In the genomic region with DNA sequence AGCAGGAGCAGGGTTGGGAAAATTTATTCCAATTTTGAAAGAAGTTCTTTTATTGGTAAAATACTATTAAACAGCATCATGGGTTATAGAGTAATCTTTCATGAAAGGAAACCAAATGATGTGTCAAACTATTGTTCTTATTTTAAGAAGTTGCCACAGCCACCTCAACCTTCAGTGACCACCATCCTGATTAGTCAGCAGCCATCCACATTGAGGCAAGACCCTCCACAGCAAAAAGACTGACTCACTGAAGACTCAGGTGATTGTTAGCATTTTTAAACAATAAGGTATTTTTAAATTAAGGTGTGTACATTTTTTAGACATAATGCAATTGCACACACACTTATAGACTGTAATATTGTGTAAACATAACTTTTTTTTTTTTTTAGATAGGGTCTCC, we compare ENCODE assay signal across 20 cellular contexts. TPM values are rescaled to one million over a fixed set of nuclear protein-coding genes. Genes with fewer than 3 reads are reported as not detected.
DNase-seq lines count a peak whose midpoint lies in the region; ATAC-seq, FAIRE-seq and TF ChIP-seq lines count a peak whose summit lies in the region.
"Had no signal": no experiment of that assay in that cellular context is flagged by ENCODE, and none has a peak within 500 bp of the region (broad histone marks: within the 10 kb centered on the region; RNA-seq: fewer than 3 reads in every experiment).

No MANE protein-coding gene starts in this region.

- H3K36me3 ChIP-seq in breast epithelium (no peaks in the 10 kb centered on the region), tibial artery (no peaks in the 10 kb centered on the region), HepG2 (replicated peaks in 1 of 2; ENCODE audit: control insufficient read depth in 1 of 2, insufficient read depth in 2 of 2, low read length in 2 of 2) (no peaks in the 10 kb centered on the region)
- H3K36me3 ChIP-seq: MG63 had no signal

- TF ChIP-seq CTCF in MCF 10A (IDR thresholded peaks at IDR 0.05; ENCODE audit: unreplicated experiment) (no peak), breast epithelium (IDR thresholded peaks at IDR 0.05) (no peak), tibial artery (IDR thresholded peaks at IDR 0.05) (no peak), HepG2 (CRISPR knock-in tag; IDR thresholded peaks at IDR 0.05) (no peak)

- H3K36me3 Mint-ChIP-seq in MCF 10A (ENCODE audit: insufficient read depth, unreplicated experiment) = no peaks in the 10 kb centered on the region
- H3K36me3 Mint-ChIP-seq: CD4-positive, alpha-beta memory T cell had no signal

- H3K27me3 Mint-ChIP-seq in MCF 10A (ENCODE audit: insufficient read depth, unreplicated experiment) = no peaks in the 10 kb centered on the region

- no peaks in the 10 kb centered on the region for H3K9me3 Mint-ChIP-seq in MCF 10A (ENCODE audit: unreplicated experiment)

- intact Hi-C loops in MCF 10A (cut with micrococcal nuclease) (no loop called here), breast epithelium (cut with DNase I; ENCODE audit: low total_unique reads) (no loop called here), tibial artery (cut with DNase I; ENCODE audit: low total_unique reads) (no loop called here), head of caudate nucleus (cut with DNase I) (no loop called here), HepG2 (cut with micrococcal nuclease; ENCODE audit: unreplicated experiment) (no loop called here)

- H3K4me3 ChIP-seq in breast epithelium (no peak overlapping the region), tibial artery (no peak overlapping the region), HepG2 (replicated peaks in 1 of 3; ENCODE audit: insufficient read depth in 1 of 3, low read depth in 2 of 3, low read length in 3 of 3) (no peak overlapping the region)
- H3K4me3 ChIP-seq: GM12878, MG63 had no signal

- BruUV-seq in MCF 10A (replicated peaks; lab: Mats Ljungman, UMichigan) (no TSS peak), HepG2 (replicated peaks; lab: Mats Ljungman, UMichigan) (no TSS peak)

- H3K27ac ChIP-seq in breast epithelium = no peak overlapping the region
- no peak overlapping the region for H3K27ac ChIP-seq in tibial artery
- H3K27ac ChIP-seq in HepG2 (ENCODE audit: extremely low read length, insufficient read depth, low read length) = no peak overlapping the region
- H3K27ac ChIP-seq: 22Rv1 had no signal

- TF ChIP-seq EP300 in HepG2 (IDR thresholded peaks at IDR 0.05; ENCODE audit: low read depth in 2 of 2, low read length in 2 of 2) (no peak), HepG2 (CRISPR knock-in tag; IDR thresholded peaks at IDR 0.05; ENCODE audit: borderline replicate concordance) (no peak)

- POLR2A ChIA-PET in MCF 10A (lab: Yijun Ruan, JAX) (no interaction called here), HepG2 (lab: Yijun Ruan, JAX) (no interaction called here)

- no peaks in the 10 kb centered on the region for H4K20me1 ChIP-seq in HepG2 (ENCODE audit: insufficient read depth, low read length)

- H3K4me3 Mint-ChIP-seq in MCF 10A (ENCODE audit: unreplicated experiment) = no peak overlapping the region
- H3K4me3 Mint-ChIP-seq: CD4-positive, alpha-beta memory T cell had no signal

- FAIRE-seq in HepG2 (lab: Jason Lieb, UNC) = no peak
- FAIRE-seq: GM12878 had no signal

- H3K9ac ChIP-seq in HepG2 (ENCODE audit: insufficient read depth, low read depth, low read length) = no peak overlapping the region

- H3K4me1 Mint-ChIP-seq in MCF 10A (ENCODE audit: insufficient read depth, unreplicated experiment) = peaks cover 11% of the 10 kb centered on the region
- H3K4me1 Mint-ChIP-seq: CD4-positive, alpha-beta memory T cell had no signal

- peak; percentile 17 for DNase-seq in MCF 10A (ENCODE audit: unreplicated experiment)
- DNase-seq in breast epithelium (ENCODE audit: low spot score in 2 of 2) = no peak
- peak; percentile 28 for DNase-seq in astrocyte of the hippocampus (ENCODE audit: low read depth, low spot score)
- peak; percentile 6 for DNase-seq in glomerular visceral epithelial cell (ENCODE audit: extremely low spot score)
- DNase-seq in tibial artery = no peak
- no peak for DNase-seq in head of caudate nucleus
- DNase-seq in HepG2 (ENCODE audit: low spot score) = no peak
- DNase-seq: CD4-positive, alpha-beta memory T cell; DMS79; GDM1; GOT3; KG1; MG63; NCI-H1092 treated with DMSO at 0.1 percent for 48 hours; NCI-H2081 treated with DMSO at 0.1 percent for 48 hours; NCI-H524 had no signal

- no peak overlapping the region for H3K4me2 ChIP-seq in HepG2 (ENCODE audit: low read depth, low read length)

- in situ Hi-C loops in HepG2 (cut with HindIII; ENCODE audit: extremely low pct_ligation_motif_present, low pct_unique_long_range_greater_than_20kb) = no loop called here

- no peak for TF ChIP-seq RAD21 in HepG2 (CRISPR knock-in tag; IDR thresholded peaks at IDR 0.05)

- H3K4me1 ChIP-seq in breast epithelium (no peaks in the 10 kb centered on the region), tibial artery (peaks cover 0 to 13% (median 0%) of the 10 kb centered on the region in 4 donors), HepG2 (ENCODE audit: insufficient read depth, low read length) (no peaks in the 10 kb centered on the region)

- TF ChIP-seq POLR2A in breast epithelium (IDR thresholded peaks at IDR 0.05) (no peak), HepG2 (IDR thresholded peaks at IDR 0.05; ENCODE audit: insufficient read depth in 1 of 2, low read depth in 2 of 2, low read length in 2 of 2) (no peak)

- CTCF ChIA-PET in MCF 10A (lab: Yijun Ruan, JAX) = no interaction called here
- CTCF ChIA-PET in HepG2 (lab: Yijun Ruan, JAX; ENCODE audit: low intra/inter-chr PET ratio, low total read pairs) = no interaction called here

- H3K27me3 ChIP-seq in breast epithelium (no peaks in the 10 kb centered on the region), tibial artery (no peaks in the 10 kb centered on the region), HepG2 (ENCODE audit: control insufficient read depth in 1 of 2, insufficient read depth in 2 of 2, low read length in 2 of 2) (no peaks in the 10 kb centered on the region; a peak in 1 of 5 replicates)
- H3K27me3 ChIP-seq: MG63 had no signal

- no peaks in the 10 kb centered on the region for H3K79me2 ChIP-seq in HepG2 (ENCODE audit: insufficient read depth, low read length)

- H3K27ac Mint-ChIP-seq in MCF 10A (ENCODE audit: low read depth, unreplicated experiment) = no peak overlapping the region
- H3K27ac Mint-ChIP-seq: CD4-positive, alpha-beta memory T cell had no signal

- H3K9me3 ChIP-seq in breast epithelium (no peaks in the 10 kb centered on the region), tibial artery (no peaks in the 10 kb centered on the region), HepG2 (ENCODE audit: low read length) (no peaks in the 10 kb centered on the region)
- H3K9me3 ChIP-seq: MG63 had no signal

- H2AFZ ChIP-seq in HepG2 (ENCODE audit: low read length) = no peak overlapping the region

- ATAC-seq in GM21423 (IDR thresholded peaks at IDR 0.05; ENCODE audit: unreplicated experiment) (no peak), HepG2 (no peak)
- ATAC-seq: GM12878 had no signal

TF ChIP-seq in HepG2, 621 proteins besides CTCF, POLR2A, EP300 and RAD21 (continues in another document):
- TF ChIP-seq SYNCRIP (IDR thresholded peaks at IDR 0.05; ENCODE audit: insufficient read depth, low read depth, low read length) (no peak), MTA3 (CRISPR knock-in tag; IDR thresholded peaks at IDR 0.05) (no peak), NR2F1 (CRISPR knock-in tag; IDR thresholded peaks at IDR 0.05) (no peak), HDAC2 (CRISPR knock-in tag; IDR thresholded peaks at IDR 0.05) (no peak)
- TF ChIP-seq, protein P1, sequence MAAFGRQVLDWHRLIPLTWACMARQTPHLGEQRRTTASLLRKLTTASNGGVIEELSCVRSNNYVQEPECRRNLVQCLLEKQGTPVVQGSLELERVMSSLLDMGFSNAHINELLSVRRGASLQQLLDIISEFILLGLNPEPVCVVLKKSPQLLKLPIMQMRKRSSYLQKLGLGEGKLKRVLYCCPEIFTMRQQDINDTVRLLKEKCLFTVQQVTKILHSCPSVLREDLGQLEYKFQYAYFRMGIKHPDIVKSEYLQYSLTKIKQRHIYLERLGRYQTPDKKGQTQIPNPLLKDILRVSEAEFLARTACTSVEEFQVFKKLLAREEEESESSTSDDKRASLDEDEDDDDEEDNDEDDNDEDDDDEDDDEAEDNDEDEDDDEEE (CRISPR knock-in tag; IDR thresholded peaks at IDR 0.05) = no peak

RNA-seq across cellular contexts. Expression of gene HEPHL1, which starts 3.7 kb away (rescaled TPM):
- total RNA-seq in MCF 10A (2022) (not detected in 2 replicates), breast epithelium (under 1 TPM in 2 of 3 donors, not detected in 1; 0.15 to 0.33 TPM), HepG2 (2016; rRNA removed; fragmentation: Illumina TruSeq; extraction: Trizol) (0.04 and 0.07 TPM in 2 replicates)
- total RNA-seq in HepG2 (2016; cell fraction: cytosol; rRNA removed; fragmentation: Illumina TruSeq; extraction: Trizol; ENCODE audit: low read depth) = not detected in 2 replicates
- total RNA-seq in HepG2 (2016; cell fraction: insoluble cytoplasmic fraction; rRNA removed; fragmentation: Illumina TruSeq; extraction: Trizol) = 0.02 and 0.09 TPM in 2 replicates
- total RNA-seq in HepG2 (2016; cell fraction: membrane; rRNA removed; fragmentation: Illumina TruSeq; extraction: Trizol) = 0.03 TPM in 1 of 2 replicates, not detected in the other
- not detected in 2 replicates for total RNA-seq in HepG2 (2016; cell fraction: nucleus; rRNA removed; fragmentation: Illumina TruSeq; extraction: Trizol)
- 0.05 and 0.10 TPM in 2 replicates for polyA plus RNA-seq in HepG2 (2011; rRNA removed)
- polyA plus RNA-seq in HepG2 (2011; cell fraction: cytosol; rRNA removed) = 0.01 and 0.09 TPM in 2 replicates
- 0.07 TPM in 1 of 2 replicates, not detected in the other for polyA plus RNA-seq in HepG2 (2011; cell fraction: nucleus; rRNA removed)
- polyA plus RNA-seq in HepG2 (2012) = 0.17 TPM in 2 replicates
- polyA plus RNA-seq in HepG2 (2016; cell fraction: cytosol; fragmentation: Illumina TruSeq; extraction: Trizol; ENCODE audit: low read depth) = not detected in 2 replicates
- 0.04 and 0.05 TPM in 2 replicates for polyA plus RNA-seq in HepG2 (2016; cell fraction: insoluble cytoplasmic fraction; fragmentation: Illumina TruSeq; extraction: Trizol; ENCODE audit: low read depth)
- not detected in 2 replicates for polyA plus RNA-seq in HepG2 (2016; cell fraction: membrane; fragmentation: Illumina TruSeq; extraction: Trizol; ENCODE audit: low read depth)
- not detected in 2 replicates for polyA plus RNA-seq in HepG2 (2016; cell fraction: nucleus; fragmentation: Illumina TruSeq; extraction: Trizol; ENCODE audit: insufficient read depth, low read depth)
- 0.07 and 0.16 TPM in 2 replicates for polyA minus RNA-seq in HepG2 (2011; rRNA and poly(A)+ RNA removed; ENCODE audit: low replicate concordance)
- polyA minus RNA-seq in HepG2 (2011; cell fraction: cytosol; rRNA and poly(A)+ RNA removed) = 0.18 TPM in 1 of 2 replicates, not detected in the other
- polyA minus RNA-seq in HepG2 (2011; cell fraction: nucleus; rRNA and poly(A)+ RNA removed) = 0.13 and 0.37 TPM in 2 replicates
- total RNA-seq: CD4-positive, alpha-beta memory T cell; GM12878 had no signal
- polyA plus RNA-seq: BJ; CD4-positive, alpha-beta memory T cell had no signal

Comparison
In these comparisons a context has a peak if more than half of its experiments do, and no peak if none do; other contexts are left out.
1. DNase-seq: peak in MCF 10A (single experiment), astrocyte of the hippocampus (single experiment) and glomerular visceral epithelial cell (single experiment); none in breast epithelium (0 of 2), tibial artery (0 of 2), head of caudate nucleus (0 of 42) and HepG2 (single experiment).